In the genomic region with DNA sequence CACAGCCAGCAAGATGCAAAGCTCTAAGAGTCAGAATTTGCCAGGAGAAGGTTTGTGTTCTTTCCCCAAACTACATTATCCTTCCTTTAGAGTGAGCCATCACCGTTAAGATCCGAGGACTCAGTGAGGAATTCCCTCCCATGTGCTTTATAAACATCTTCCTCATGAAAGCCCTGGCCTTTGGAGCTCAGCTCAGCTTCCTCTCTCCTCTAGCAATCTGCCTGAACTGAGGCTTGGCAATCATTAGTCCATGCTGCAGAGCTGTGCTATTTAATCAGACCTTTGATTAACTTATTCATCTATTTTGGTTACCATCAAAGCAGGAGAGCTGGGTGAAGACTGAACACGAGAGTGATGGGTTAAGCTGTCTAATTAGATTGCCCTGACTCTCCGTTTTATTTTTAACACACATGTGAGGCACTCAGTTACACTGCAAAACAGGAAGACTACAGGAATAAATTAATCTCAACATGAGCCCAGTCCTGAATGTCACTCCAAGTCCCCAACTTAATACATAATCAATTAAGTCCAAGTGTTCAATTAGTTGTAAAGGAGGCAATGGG, we compare ENCODE assay signal across 16 cellular contexts.
DNase-seq lines count a peak whose midpoint lies in the region; ATAC-seq, FAIRE-seq and TF ChIP-seq lines count a peak whose summit lies in the region.
"Had no signal": no experiment of that assay in that cellular context is flagged by ENCODE, and none has a peak within 500 bp of the region (broad histone marks: within the 10 kb centered on the region; RNA-seq: fewer than 3 reads in every experiment).

No MANE protein-coding gene starts in this region.

- no peak for TF ChIP-seq EP300 in GM12878 (IDR thresholded peaks at IDR 0.05; ENCODE audit: borderline replicate concordance in 1 of 2, control insufficient read depth in 1 of 2, low read depth in 2 of 2, low read length in 2 of 2)

- intact Hi-C loops in GM12878 (cut with micrococcal nuclease; ENCODE audit: unreplicated experiment), result loop anchor here (2.0 to 5.0 kb wide), 3 partner anchors 96 to 327 kb away; no protein-coding TSS in a partner anchor

- DNase-seq in GM19239 (ENCODE audit: insufficient read length, low spot score) (no peak), GM12878 (ENCODE audit: low read depth, low spot score) (no peak), naive B cell (peak; percentile 22), HPDE6-E6E7 (ENCODE audit: extremely low spot score) (no peak), HTR-8/SVneo (ENCODE audit: insufficient read length, low spot score) (no peak)
- DNase-seq in activated naive CD4-positive, alpha-beta T cell treated with Interleukin-2 at 50 U/mL for 16 hours, result no peak
- DNase-seq: activated CD4-positive, alpha-beta T cell treated with anti-CD3 and anti-CD28 coated beads, Interleukin-2, amount 50 U/mL, for 4 hours; dermis blood vessel endothelial cell; KBM-7; midbrain; NCI-H1092 treated with DMSO at 0.1 percent for 48 hours; NCI-H748 treated with DMSO at 0.1 percent for 48 hours; nucleus accumbens had no signal

- TF ChIP-seq CTCF in GM12878 (IDR thresholded peaks at IDR 0.05 in 2 of 3, conservative IDR thresholded peaks at IDR 0.05 in 1 of 3; ENCODE audit: control insufficient read depth in 2 of 3, extremely low read depth in 1 of 3, insufficient read depth in 1 of 3, low read depth in 3 of 3, low read length in 3 of 3), result no peak

- TF ChIP-seq RAD21 in GM12878 (IDR thresholded peaks at IDR 0.05; ENCODE audit: insufficient read depth, low read depth, low read length), result no peak

- no TSS peak for BruUV-seq in GM12878 (replicated peaks; lab: Mats Ljungman, UMichigan)

- H3K36me3 Mint-ChIP-seq in naive B cell, result peaks cover 0 to 5% of the 10 kb centered on the region in 2 donors

- H3K9me3 ChIP-seq in BLaER1, result peaks cover 6% of the 10 kb centered on the region; the same call in 1 of the 2 replicates
- no peaks in the 10 kb centered on the region; the same call in 2 of the 3 replicates for H3K9me3 ChIP-seq in GM12878 (replicated peaks; ENCODE audit: control insufficient read depth, insufficient read depth, low read length)

- no peaks in the 10 kb centered on the region; the same call in 1 of the 2 replicates for H3K79me2 ChIP-seq in GM12878 (ENCODE audit: control insufficient read depth, insufficient read depth, low read length)

- H3K27ac Mint-ChIP-seq in naive B cell, result peak overlapping the region; percentile 94 to 99 (median 98)

- RAD21 ChIA-PET in GM12878 (lab: Charles Lee; ENCODE audit: unreplicated experiment), result interaction anchor here (0.6 to 3.2 kb wide), 9 partner anchors 10 to 353 kb away, joined by 4 to 15 read pairs (median 6); no protein-coding TSS in a partner anchor

- CTCF ChIA-PET in GM12878 (lab: Yijun Ruan, JAX), result interaction anchor here (0.8 to 7.2 kb wide), 9 partner anchors 10 to 350 kb away, joined by 3 to 68 read pairs (median 4); no protein-coding TSS in a partner anchor

- H3K9ac ChIP-seq in BLaER1 (peak overlapping the region; percentile 78), GM12878 (ENCODE audit: control insufficient read depth, insufficient read depth, low read length) (peak overlapping the region; percentile 40; the same call in 1 of the 2 replicates)

- H3K4me3 ChIP-seq in BLaER1 (peak overlapping the region; percentile 57), GM12878 (peak overlapping the region; percentile 28; the same call in 1 of the 2 replicates)

- H3K4me2 ChIP-seq in BLaER1 (peak overlapping the region; percentile 96), GM12878 (ENCODE audit: control insufficient read depth, insufficient read depth) (peak overlapping the region; percentile 92)

- H3K27me3 ChIP-seq in BLaER1 (no peaks in the 10 kb centered on the region), GM12878 (replicated peaks in 1 of 2; ENCODE audit: control insufficient read depth in 2 of 2, insufficient read depth in 2 of 2, low read length in 1 of 2) (no peaks in the 10 kb centered on the region)

- peaks cover 0 to 4% (median 0%) of the 10 kb centered on the region in 7 donors for H3K9me3 Mint-ChIP-seq in naive B cell
- H3K9me3 Mint-ChIP-seq: activated naive CD4-positive, alpha-beta T cell treated with anti-CD3 and anti-CD28 coated beads, Interleukin-2, amount 50 U/mL, for 72 hours had no signal

- H2AFZ ChIP-seq in GM12878 (ENCODE audit: control insufficient read depth, low read depth, low read length), result 0 out of 2 replicates have a peak overlapping the region, but pooled peaks have one; percentile 25

- peaks cover 81 to 96% (median 87%) of the 10 kb centered on the region in 3 donors for H3K4me1 Mint-ChIP-seq in naive B cell

- SMC1A ChIA-PET in GM12878 (lab: Charles Lee; ENCODE audit: uncharacterized antibody, unreplicated experiment), result interaction anchor here (0.9 to 4.4 kb wide), 13 partner anchors 10 to 352 kb away, joined by 3 to 48 read pairs (median 4); no protein-coding TSS in a partner anchor

- H4K20me1 ChIP-seq in BLaER1, result no peaks in the 10 kb centered on the region
- H4K20me1 ChIP-seq in GM12878 (ENCODE audit: control insufficient read depth, insufficient read depth), result no peaks in the 10 kb centered on the region

- POLR2A ChIA-PET in GM12878 (lab: Charles Lee), result interaction anchor here (0.8 kb wide), 1 partner anchor 269 kb away, joined by 3 read pairs; no protein-coding TSS in a partner anchor

- whole genome bisulfite sequencing in GM12878 (ENCODE audit: insufficient coverage, insufficient replicate concordance, low lambda C conversion rate, missing lambda C conversion rate), result 0% methylated on average over 4 of the region's 4 CpGs

- ATAC-seq in GM12878 (peak; percentile 5; the same call in 1 of the 3 replicates), naive B cell (ENCODE audit: low read depth in 2 of 2) (no peak), GM18861 (IDR thresholded peaks at IDR 0.05; ENCODE audit: unreplicated experiment) (no peak)

- FAIRE-seq in GM19239 (lab: Jason Lieb, UNC) (peak; percentile 51), GM12878 (lab: Jason Lieb, UNC) (no peak), HTR-8/SVneo (lab: Jason Lieb, UNC) (no peak)

- no peak for TF ChIP-seq POLR2A in GM12878 (IDR thresholded peaks at IDR 0.05; ENCODE audit: low read depth, low read length)

- H3K4me1 ChIP-seq in BLaER1 (peaks cover 93% of the 10 kb centered on the region), GM12878 (ENCODE audit: control insufficient read depth, insufficient read depth, low read length) (peaks cover 49% of the 10 kb centered on the region)

- peak overlapping the region; percentile 68 to 92 (median 83) for H3K4me3 Mint-ChIP-seq in naive B cell

- H3K36me3 ChIP-seq in BLaER1 (0 out of 2 replicates have a peak, but pooled peaks cover 9% of the 10 kb centered on the region), GM12878 (ENCODE audit: control insufficient read depth in 2 of 2, insufficient read depth in 2 of 2, low read length in 1 of 2) (no peaks in the 10 kb centered on the region)

- H3K27me3 Mint-ChIP-seq in naive B cell, result no peaks in the 10 kb centered on the region

- in situ Hi-C loops in GM12878 (cut with MboI), result loop anchor here (5.0 kb wide), 1 partner anchor 97 kb away; no protein-coding TSS in a partner anchor

- H3K27ac ChIP-seq in BLaER1 (peak overlapping the region; percentile 92), GM12878 (ENCODE audit: control insufficient read depth, insufficient read depth) (peak overlapping the region; percentile 91)

TF ChIP-seq in GM12878, 131 proteins besides CTCF, POLR2A, EP300 and RAD21:
- TF ChIP-seq E2F4 (IDR thresholded peaks at IDR 0.05; ENCODE audit: low read depth, low read length) (no peak), NFIC (IDR thresholded peaks at IDR 0.05; ENCODE audit: low read depth, low read length) (peak; percentile 7; the same call in 1 of the 2 replicates)
